In the genomic region with DNA sequence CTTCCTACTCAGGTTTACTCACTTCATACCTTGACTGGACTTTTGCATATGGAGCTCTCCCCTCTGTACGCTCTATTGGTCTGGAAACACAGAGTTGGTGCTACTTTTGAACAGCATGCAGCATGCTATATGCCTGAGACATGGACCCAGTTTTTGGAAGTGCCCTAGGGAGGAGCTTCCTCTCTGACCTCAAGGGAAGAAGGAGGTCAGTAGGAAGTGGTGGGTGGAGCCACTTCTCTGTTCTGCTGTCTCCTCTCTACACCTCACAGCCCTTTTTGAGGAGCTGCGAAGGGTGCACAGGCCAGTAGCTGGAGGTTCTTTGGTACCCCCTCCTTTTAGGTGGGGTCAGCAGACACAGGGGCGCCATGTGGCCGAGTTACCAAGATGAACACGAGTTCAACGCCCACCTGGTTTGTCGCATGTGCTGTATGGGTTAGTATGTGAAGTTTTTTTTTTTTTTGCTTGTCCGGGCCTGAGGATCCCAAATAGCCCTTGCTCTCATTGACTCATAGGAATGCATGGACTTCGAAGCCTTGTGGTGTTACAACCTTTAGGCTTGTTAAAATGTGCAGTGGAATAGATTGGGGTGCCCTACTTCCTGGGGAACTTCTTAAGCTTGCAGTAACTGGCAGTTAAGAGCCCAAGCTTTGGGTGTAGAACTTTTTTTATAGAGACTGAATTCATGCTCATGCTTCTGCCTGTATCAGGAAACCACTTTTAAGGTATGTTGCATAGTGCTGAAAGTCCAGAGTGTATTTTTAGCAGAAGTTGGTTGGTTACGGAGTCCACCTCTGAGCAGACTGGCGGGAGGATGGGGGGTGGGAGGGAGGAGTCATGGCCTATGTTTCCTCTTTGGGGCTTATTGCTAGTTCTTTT, we compare ENCODE assay signal across 8 cellular contexts. TPM values are rescaled to one million over a fixed set of nuclear protein-coding genes. Genes with fewer than 3 reads are reported as not detected.
DNase-seq lines count a peak whose midpoint lies in the region; ATAC-seq and TF ChIP-seq lines count a peak whose summit lies in the region.

No MANE protein-coding gene starts in this region.

- H4K20me1 ChIP-seq in SK-N-SH (ENCODE audit: insufficient read depth), result peaks cover 25% of the 10 kb centered on the region

- peaks cover 84% of the 10 kb centered on the region for H3K79me2 ChIP-seq in SK-N-SH (ENCODE audit: insufficient read depth)

- H3K9me2 ChIP-seq in SK-N-SH, result no peaks in the 10 kb centered on the region

- H3K27me3 Mint-ChIP-seq in chondrocyte (ENCODE audit: low read depth), result no peaks in the 10 kb centered on the region
- no peaks in the 10 kb centered on the region for H3K27me3 Mint-ChIP-seq in natural killer cell treated with Interleukin-12 subunit alpha and Interleukin-12 subunit beta and Interleukin-15 and Interleukin-18, amount 100 ng/mL, for 72 hours

- peaks cover 8 to 43% of the 10 kb centered on the region in 2 experiments for H3K4me1 ChIP-seq in SK-N-SH (ENCODE audit: control insufficient read depth in 1 of 2, insufficient read depth in 2 of 2, low read depth in 1 of 2, low read length in 1 of 2)

- 83% methylated on average over 9 of the region's 11 CpGs for WGBS in SK-N-SH (ENCODE audit: low lambda C conversion rate)

- H3K27me3 ChIP-seq in SK-N-SH (ENCODE audit: insufficient read depth), result no peaks in the 10 kb centered on the region

- H3K36me3 ChIP-seq in SK-N-SH (replicated peaks in 1 of 2; ENCODE audit: control insufficient read depth in 1 of 2, insufficient read depth in 2 of 2, low read length in 1 of 2), result peaks cover 0 to 9% of the 10 kb centered on the region in 2 experiments

- no peaks in the 10 kb centered on the region for H3K9me3 Mint-ChIP-seq in chondrocyte (ENCODE audit: low read depth)
- no peaks in the 10 kb centered on the region for H3K9me3 Mint-ChIP-seq in natural killer cell treated with Interleukin-12 subunit alpha and Interleukin-12 subunit beta and Interleukin-15 and Interleukin-18, amount 100 ng/mL, for 72 hours

- H3K4me1 Mint-ChIP-seq in chondrocyte (ENCODE audit: low read depth), result peaks cover 59% of the 10 kb centered on the region
- peaks cover 41 to 47% of the 10 kb centered on the region in 2 donors for H3K4me1 Mint-ChIP-seq in natural killer cell treated with Interleukin-12 subunit alpha and Interleukin-12 subunit beta and Interleukin-15 and Interleukin-18, amount 100 ng/mL, for 72 hours (ENCODE audit: low read depth in 2 of 2)

- POLR2A ChIA-PET in SK-N-SH (lab: Yijun Ruan, JAX), result no interaction called here

- no peaks in the 10 kb centered on the region for H3K9me3 ChIP-seq in SK-N-SH

- no peak overlapping the region for H2AFZ ChIP-seq in SK-N-SH (ENCODE audit: low read depth)

- ATAC-seq in GM18520 (IDR thresholded peaks at IDR 0.05; ENCODE audit: unreplicated experiment), result peak; percentile 43
- ATAC-seq in HG02852 (IDR thresholded peaks at IDR 0.05; ENCODE audit: unreplicated experiment), result peak; percentile 55
- ATAC-seq in natural killer cell treated with Interleukin-12 subunit alpha and Interleukin-12 subunit beta and Interleukin-15 and Interleukin-18, amount 100 ng/mL, for 72 hours, result peak; percentile 84 to 88

- no peak for TF ChIP-seq CTCF in SK-N-SH (IDR thresholded peaks at IDR 0.05)
- no peak for TF ChIP-seq CTCF in chondrocyte (IDR thresholded peaks at IDR 0.05)

- H3F3A ChIP-seq in SK-N-SH (replicated peaks; ENCODE audit: insufficient read depth), result peaks cover 39% of the 10 kb centered on the region

- TF ChIP-seq RAD21 in SK-N-SH (IDR thresholded peaks at IDR 0.05; ENCODE audit: low read length), result no peak

- CTCF ChIA-PET in SK-N-SH (lab: Yijun Ruan, JAX), result interaction anchor here (1.1 to 6.6 kb wide), 5 partner anchors 22 to 196 kb away, joined by 3 to 29 read pairs (median 7); no protein-coding TSS in a partner anchor

- peak overlapping the region; percentile 83 for H3K27ac Mint-ChIP-seq in chondrocyte (ENCODE audit: unreplicated experiment)
- H3K27ac Mint-ChIP-seq in natural killer cell treated with Interleukin-12 subunit alpha and Interleukin-12 subunit beta and Interleukin-15 and Interleukin-18, amount 100 ng/mL, for 72 hours, result peak overlapping the region; percentile 89 to 93

- no peak overlapping the region for H3K9ac ChIP-seq in SK-N-SH

- DNase-seq in SK-N-SH (no peak), chondrocyte (ENCODE audit: low spot score) (no peak), NCI-H446 (lab: John Stamatoyannopoulos, UW) (no peak), NCI-H1417 treated with DMSO at 0.1 percent for 48 hours (lab: John Stamatoyannopoulos, UW) (no peak), NCI-H2227 treated with DMSO at 0.1 percent for 48 hours (lab: John Stamatoyannopoulos, UW) (no peak)
- DNase-seq in natural killer cell treated with Interleukin-12 subunit alpha and Interleukin-12 subunit beta and Interleukin-15 and Interleukin-18, amount 100 ng/mL, for 72 hours (ENCODE audit: low spot score), result peak; percentile 63

- no peak overlapping the region for H3K4me3 ChIP-seq in SK-N-SH (ENCODE audit: low read depth in 2 of 2, low read length in 1 of 2)

- H3K36me3 Mint-ChIP-seq in chondrocyte (ENCODE audit: low read depth), result no peaks in the 10 kb centered on the region
- no peaks in the 10 kb centered on the region for H3K36me3 Mint-ChIP-seq in natural killer cell treated with Interleukin-12 subunit alpha and Interleukin-12 subunit beta and Interleukin-15 and Interleukin-18, amount 100 ng/mL, for 72 hours

- peak overlapping the region; percentile 73 to 96; a peak in 3 of 4 replicates for H3K27ac ChIP-seq in SK-N-SH (ENCODE audit: low read depth in 2 of 2, low read length in 1 of 2)

- peak overlapping the region; percentile 74 for H3K4me2 ChIP-seq in SK-N-SH

- H3K4me3 Mint-ChIP-seq in chondrocyte (ENCODE audit: unreplicated experiment), result no peak overlapping the region
- peak overlapping the region; percentile 91 for H3K4me3 Mint-ChIP-seq in natural killer cell treated with Interleukin-12 subunit alpha and Interleukin-12 subunit beta and Interleukin-15 and Interleukin-18, amount 100 ng/mL, for 72 hours

- TF ChIP-seq EP300 in SK-N-SH (IDR thresholded peaks at IDR 0.05; ENCODE audit: borderline replicate concordance in 1 of 2, low read depth in 1 of 2, low read length in 1 of 2), result no peak

TF ChIP-seq in SK-N-SH, 30 proteins besides CTCF, POLR2A, EP300 and RAD21 (continues in another document):
- TF ChIP-seq, protein P1, sequence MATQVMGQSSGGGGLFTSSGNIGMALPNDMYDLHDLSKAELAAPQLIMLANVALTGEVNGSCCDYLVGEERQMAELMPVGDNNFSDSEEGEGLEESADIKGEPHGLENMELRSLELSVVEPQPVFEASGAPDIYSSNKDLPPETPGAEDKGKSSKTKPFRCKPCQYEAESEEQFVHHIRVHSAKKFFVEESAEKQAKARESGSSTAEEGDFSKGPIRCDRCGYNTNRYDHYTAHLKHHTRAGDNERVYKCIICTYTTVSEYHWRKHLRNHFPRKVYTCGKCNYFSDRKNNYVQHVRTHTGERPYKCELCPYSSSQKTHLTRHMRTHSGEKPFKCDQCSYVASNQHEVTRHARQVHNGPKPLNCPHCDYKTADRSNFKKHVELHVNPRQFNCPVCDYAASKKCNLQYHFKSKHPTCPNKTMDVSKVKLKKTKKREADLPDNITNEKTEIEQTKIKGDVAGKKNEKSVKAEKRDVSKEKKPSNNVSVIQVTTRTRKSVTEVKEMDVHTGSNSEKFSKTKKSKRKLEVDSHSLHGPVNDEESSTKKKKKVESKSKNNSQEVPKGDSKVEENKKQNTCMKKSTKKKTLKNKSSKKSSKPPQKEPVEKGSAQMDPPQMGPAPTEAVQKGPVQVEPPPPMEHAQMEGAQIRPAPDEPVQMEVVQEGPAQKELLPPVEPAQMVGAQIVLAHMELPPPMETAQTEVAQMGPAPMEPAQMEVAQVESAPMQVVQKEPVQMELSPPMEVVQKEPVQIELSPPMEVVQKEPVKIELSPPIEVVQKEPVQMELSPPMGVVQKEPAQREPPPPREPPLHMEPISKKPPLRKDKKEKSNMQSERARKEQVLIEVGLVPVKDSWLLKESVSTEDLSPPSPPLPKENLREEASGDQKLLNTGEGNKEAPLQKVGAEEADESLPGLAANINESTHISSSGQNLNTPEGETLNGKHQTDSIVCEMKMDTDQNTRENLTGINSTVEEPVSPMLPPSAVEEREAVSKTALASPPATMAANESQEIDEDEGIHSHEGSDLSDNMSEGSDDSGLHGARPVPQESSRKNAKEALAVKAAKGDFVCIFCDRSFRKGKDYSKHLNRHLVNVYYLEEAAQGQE (IDR thresholded peaks at IDR 0.05; ENCODE audit: low read depth, low read length), result no peak
- TF ChIP-seq TEAD4 (IDR thresholded peaks at IDR 0.05; ENCODE audit: borderline replicate concordance, insufficient read depth) (no peak), NRF1 (IDR thresholded peaks at IDR 0.05; ENCODE audit: low read depth, low read length) (no peak), ELF1 (IDR thresholded peaks at IDR 0.05) (no peak), FOXM1 (IDR thresholded peaks at IDR 0.05; ENCODE audit: low read depth) (no peak), YY1 (IDR thresholded peaks at IDR 0.05; ENCODE audit: low read depth) (no peak), POLR2AphosphoS5 (IDR thresholded peaks at IDR 0.05; ENCODE audit: low read depth, low read length) (no peak)
- TF ChIP-seq, protein P2, sequence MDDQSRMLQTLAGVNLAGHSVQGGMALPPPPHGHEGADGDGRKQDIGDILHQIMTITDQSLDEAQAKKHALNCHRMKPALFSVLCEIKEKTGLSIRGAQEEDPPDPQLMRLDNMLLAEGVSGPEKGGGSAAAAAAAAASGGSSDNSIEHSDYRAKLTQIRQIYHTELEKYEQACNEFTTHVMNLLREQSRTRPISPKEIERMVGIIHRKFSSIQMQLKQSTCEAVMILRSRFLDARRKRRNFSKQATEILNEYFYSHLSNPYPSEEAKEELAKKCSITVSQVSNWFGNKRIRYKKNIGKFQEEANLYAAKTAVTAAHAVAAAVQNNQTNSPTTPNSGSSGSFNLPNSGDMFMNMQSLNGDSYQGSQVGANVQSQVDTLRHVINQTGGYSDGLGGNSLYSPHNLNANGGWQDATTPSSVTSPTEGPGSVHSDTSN (IDR thresholded peaks at IDR 0.05), result no peak
- TF ChIP-seq, protein P3, sequence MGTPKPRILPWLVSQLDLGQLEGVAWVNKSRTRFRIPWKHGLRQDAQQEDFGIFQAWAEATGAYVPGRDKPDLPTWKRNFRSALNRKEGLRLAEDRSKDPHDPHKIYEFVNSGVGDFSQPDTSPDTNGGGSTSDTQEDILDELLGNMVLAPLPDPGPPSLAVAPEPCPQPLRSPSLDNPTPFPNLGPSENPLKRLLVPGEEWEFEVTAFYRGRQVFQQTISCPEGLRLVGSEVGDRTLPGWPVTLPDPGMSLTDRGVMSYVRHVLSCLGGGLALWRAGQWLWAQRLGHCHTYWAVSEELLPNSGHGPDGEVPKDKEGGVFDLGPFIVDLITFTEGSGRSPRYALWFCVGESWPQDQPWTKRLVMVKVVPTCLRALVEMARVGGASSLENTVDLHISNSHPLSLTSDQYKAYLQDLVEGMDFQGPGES (IDR thresholded peaks at IDR 0.05; ENCODE audit: low read depth, low read length), result no peak

RNA-seq across cellular contexts. Expression of a gene that starts 10.7 kb away (rescaled TPM):
- 37.6 and 45.9 TPM in 2 replicates for polyA plus RNA-seq in SK-N-SH (2012; rRNA removed)
- polyA plus RNA-seq in SK-N-SH (2012; cell fraction: cytosol; rRNA removed), result 34.1 and 37.3 TPM in 2 replicates
- 141 and 172 TPM in 2 replicates for polyA plus RNA-seq in SK-N-SH (2012; cell fraction: nucleus; rRNA removed)
- total RNA-seq in chondrocyte, result 377 to 446 TPM (median 386 TPM) in 3 replicates
- 100 to 1,000 TPM; 370 to 514 TPM for total RNA-seq in natural killer cell treated with Interleukin-12 subunit alpha and Interleukin-12 subunit beta and Interleukin-15 and Interleukin-18, amount 100 ng/mL, for 72 hours
